Comparison of ENCODE assay signal across 26 cellular contexts in genomic region chr15:50307799-50308198, GRCh38. TPM values are rescaled to one million over a fixed set of nuclear protein-coding genes. Genes with fewer than 3 reads are reported as not detected.
DNase-seq lines count a peak whose midpoint lies in the region; ATAC-seq, FAIRE-seq and TF ChIP-seq lines count a peak whose summit lies in the region.
"Had no signal": no experiment of that assay in that cellular context is flagged by ENCODE, and none has a peak within 500 bp of the region (broad histone marks: within the 10 kb centered on the region; RNA-seq: fewer than 3 reads in every experiment).

No MANE protein-coding gene starts in this region.

- no peak overlapping the region for H3K27ac ChIP-seq in K562 (ENCODE audit: extremely low read depth, low read depth, low read length)
- H3K27ac ChIP-seq: BLaER1 treated with 17β-estradiol and CSF1 and Interleukin-3, amounts not matched to agents 10 nM and 100 nM; C4-2B had no signal

- no peak for DNase-seq in K562 (ENCODE audit: extremely low read depth in 1 of 4, low spot score in 3 of 4)
- no peak for DNase-seq in endothelial cell (ENCODE audit: low spot score)
- no peak for DNase-seq in activated CD4-positive, alpha-beta T cell treated with anti-CD3 and anti-CD28 coated beads, Interleukin-2, amount 10 ng/mL, durations not matched to agents 7 days and 5 days
- no peak for DNase-seq in AG08395 (ENCODE audit: low spot score)
- DNase-seq: 8988T; ACHN; AML-193; Caco-2; Calu3; CD4-positive, alpha-beta T cell; CD8-positive, alpha-beta T cell; DMS79 treated with DMSO at 0.1 percent for 48 hours; GF-D8 had no signal

- TF ChIP-seq CTCF in K562 (IDR thresholded peaks at IDR 0.05 in 2 of 3, conservative IDR thresholded peaks at IDR 0.05 in 1 of 3; ENCODE audit: insufficient read depth in 2 of 3, low read depth in 1 of 3, low read length in 3 of 3) (no peak), endothelial cell (IDR thresholded peaks at IDR 0.05; ENCODE audit: unreplicated experiment) (no peak)

- no peak for TF ChIP-seq POLR2A in K562 (conservative IDR thresholded peaks at IDR 0.05)

- peaks cover 32% of the 10 kb centered on the region for H3K36me3 ChIP-seq in K562 (ENCODE audit: control insufficient read depth, insufficient read depth, low read length)

- no peak for TF ChIP-seq EP300 in K562 (IDR thresholded peaks at IDR 0.05; ENCODE audit: low read length)

- no peak overlapping the region for H3K4me2 ChIP-seq in K562 (ENCODE audit: insufficient read depth, low read length)
- H3K4me2 ChIP-seq: BLaER1 treated with 17β-estradiol and CSF1 and Interleukin-3, amounts not matched to agents 10 nM and 100 nM had no signal

- peak overlapping the region; percentile 13 for H3K27ac Mint-ChIP-seq in activated T-helper 17 cell treated with anti-CD3 and anti-CD28 coated beads, Interleukin-2, amount 50 U/mL, for 72 hours
- no peak overlapping the region for H3K27ac Mint-ChIP-seq in endothelial cell (ENCODE audit: unreplicated experiment)
- H3K27ac Mint-ChIP-seq in activated CD4-positive, alpha-beta T cell treated with anti-CD3 and anti-CD28 coated beads, Interleukin-2, amount 10 ng/mL, durations not matched to agents 7 days and 5 days: no peak overlapping the region
- H3K27ac Mint-ChIP-seq: B cell; CD4-positive, alpha-beta T cell; CD8-positive, alpha-beta T cell had no signal

- in situ Hi-C loops in K562 (cut with MboI): loop anchor here (25.0 kb wide), 1 partner anchor 420 kb away; no protein-coding TSS in a partner anchor

- CTCF ChIA-PET in K562 (lab: Yijun Ruan, JAX; ENCODE audit: low intra/inter-chr PET ratio): no interaction called here
- CTCF ChIA-PET in activated CD4-positive, alpha-beta T cell treated with anti-CD3 and anti-CD28 coated beads, Interleukin-2, amount 10 ng/mL, durations not matched to agents 7 days and 5 days (lab: Charles Lee): interaction anchor here (0.9 kb wide), 1 partner anchor 45 kb away, joined by 3 read pairs; no protein-coding TSS in a partner anchor

- ATAC-seq in activated T-helper 17 cell treated with anti-CD3 and anti-CD28 coated beads, Interleukin-2, amount 50 U/mL, for 72 hours (replicated peaks): no peak
- ATAC-seq in K562 (no peak), HG03025 (IDR thresholded peaks at IDR 0.05; ENCODE audit: low FRiP score, unreplicated experiment) (no peak)
- ATAC-seq: CD8-positive, alpha-beta T cell had no signal

- no peak overlapping the region for H2AFZ ChIP-seq in K562 (ENCODE audit: low read depth, low read length)

- FAIRE-seq in K562 (lab: Jason Lieb, UNC): no peak
- FAIRE-seq: A204.1, D721Med, G401.6, GM12891, GM19239 had no signal

- H3K9ac ChIP-seq in K562 (ENCODE audit: insufficient read depth in 1 of 2, low read depth in 2 of 2, low read length in 2 of 2): no peak overlapping the region
- H3K9ac ChIP-seq: BLaER1 treated with 17β-estradiol and CSF1 and Interleukin-3, amounts not matched to agents 10 nM and 100 nM had no signal

- intact Hi-C loops in K562 (cut with micrococcal nuclease): no loop called here

- H3K4me1 ChIP-seq in K562 (replicated peaks in 1 of 2; ENCODE audit: control insufficient read depth in 2 of 2, insufficient read depth in 2 of 2, low read length in 2 of 2): no peaks in the 10 kb centered on the region
- H3K4me1 ChIP-seq: Caco-2 had no signal

- peaks cover 12% of the 10 kb centered on the region for H3K4me1 Mint-ChIP-seq in activated T-helper 17 cell treated with anti-CD3 and anti-CD28 coated beads, Interleukin-2, amount 50 U/mL, for 72 hours
- no peaks in the 10 kb centered on the region for H3K4me1 Mint-ChIP-seq in endothelial cell (ENCODE audit: unreplicated experiment)
- no peaks in the 10 kb centered on the region for H3K4me1 Mint-ChIP-seq in activated CD4-positive, alpha-beta T cell treated with anti-CD3 and anti-CD28 coated beads, Interleukin-2, amount 10 ng/mL, durations not matched to agents 7 days and 5 days

- POLR2A ChIA-PET in K562 (lab: Yijun Ruan, JAX): no interaction called here
- POLR2A ChIA-PET in activated CD4-positive, alpha-beta T cell treated with anti-CD3 and anti-CD28 coated beads, Interleukin-2, amount 10 ng/mL, durations not matched to agents 7 days and 5 days (lab: Charles Lee): no interaction called here

- no peaks in the 10 kb centered on the region for H4K20me1 ChIP-seq in K562 (replicated peaks; ENCODE audit: control insufficient read depth, insufficient read depth, low read length)

- no peaks in the 10 kb centered on the region for H3K27me3 ChIP-seq in K562 (ENCODE audit: control insufficient read depth in 2 of 2, insufficient read depth in 2 of 2, low read length in 2 of 2)
- H3K27me3 ChIP-seq: BLaER1 treated with 17β-estradiol and CSF1 and Interleukin-3, amounts not matched to agents 10 nM and 100 nM had no signal

- peaks cover 10% of the 10 kb centered on the region for H3K9me3 ChIP-seq in K562 (replicated peaks; ENCODE audit: control insufficient read depth, insufficient read depth, low read depth, low read length)
- H3K9me3 ChIP-seq: Caco-2 had no signal

- no peak overlapping the region for H3K4me3 Mint-ChIP-seq in activated T-helper 17 cell treated with anti-CD3 and anti-CD28 coated beads, Interleukin-2, amount 50 U/mL, for 72 hours
- peak overlapping the region; percentile 82 for H3K4me3 Mint-ChIP-seq in endothelial cell (ENCODE audit: unreplicated experiment)
- H3K4me3 Mint-ChIP-seq in activated CD4-positive, alpha-beta T cell treated with anti-CD3 and anti-CD28 coated beads, Interleukin-2, amount 10 ng/mL, durations not matched to agents 7 days and 5 days: no peak overlapping the region
- H3K4me3 Mint-ChIP-seq: B cell; CD4-positive, alpha-beta T cell; CD8-positive, alpha-beta T cell had no signal

- no peak for TF ChIP-seq RAD21 in K562 (CRISPR knock-in tag; conservative IDR thresholded peaks at IDR 0.05 in 1 of 2, IDR thresholded peaks at IDR 0.05 in 1 of 2)

- no peaks in the 10 kb centered on the region for H3K27me3 Mint-ChIP-seq in activated T-helper 17 cell treated with anti-CD3 and anti-CD28 coated beads, Interleukin-2, amount 50 U/mL, for 72 hours
- no peaks in the 10 kb centered on the region for H3K27me3 Mint-ChIP-seq in endothelial cell (ENCODE audit: unreplicated experiment)
- H3K27me3 Mint-ChIP-seq in activated CD4-positive, alpha-beta T cell treated with anti-CD3 and anti-CD28 coated beads, Interleukin-2, amount 10 ng/mL, durations not matched to agents 7 days and 5 days: no peaks in the 10 kb centered on the region
- H3K27me3 Mint-ChIP-seq: B cell; CD4-positive, alpha-beta T cell had no signal

- H3K9me3 Mint-ChIP-seq in activated T-helper 17 cell treated with anti-CD3 and anti-CD28 coated beads, Interleukin-2, amount 50 U/mL, for 72 hours: peaks cover 4% of the 10 kb centered on the region
- peaks cover 5% of the 10 kb centered on the region for H3K9me3 Mint-ChIP-seq in endothelial cell (ENCODE audit: unreplicated experiment)
- H3K9me3 Mint-ChIP-seq in activated CD4-positive, alpha-beta T cell treated with anti-CD3 and anti-CD28 coated beads, Interleukin-2, amount 10 ng/mL, durations not matched to agents 7 days and 5 days: peaks cover 16% of the 10 kb centered on the region

- H3K4me3 ChIP-seq in K562: no peak overlapping the region

- peaks cover 4% of the 10 kb centered on the region; the same call in 1 of the 3 replicates for H3K79me2 ChIP-seq in K562 (ENCODE audit: control insufficient read depth, insufficient read depth, low read length)

- no TSS peak for BruUV-seq in K562 (replicated peaks; lab: Mats Ljungman, UMichigan)

- peaks cover 68% of the 10 kb centered on the region for H3K36me3 Mint-ChIP-seq in activated T-helper 17 cell treated with anti-CD3 and anti-CD28 coated beads, Interleukin-2, amount 50 U/mL, for 72 hours (ENCODE audit: low read depth)
- peaks cover 33% of the 10 kb centered on the region for H3K36me3 Mint-ChIP-seq in endothelial cell (ENCODE audit: low read depth, unreplicated experiment)
- H3K36me3 Mint-ChIP-seq in activated CD4-positive, alpha-beta T cell treated with anti-CD3 and anti-CD28 coated beads, Interleukin-2, amount 10 ng/mL, durations not matched to agents 7 days and 5 days (ENCODE audit: low read depth): peaks cover 39% of the 10 kb centered on the region

- H3K9me1 ChIP-seq in K562 (ENCODE audit: control insufficient read depth, insufficient read depth, low read length): no peaks in the 10 kb centered on the region

RNA-seq across cellular contexts. Expression of gene HDC, which starts 42.3 kb away (rescaled TPM):
- 1 to 10 TPM in 1 of 2 donors, not detected in 1; 1.2 TPM for total RNA-seq in activated T-helper 17 cell treated with anti-CD3 and anti-CD28 coated beads, Interleukin-2, amount 50 U/mL, for 72 hours
- 0.65 TPM in 1 of 2 replicates, not detected in the other for total RNA-seq in K562 (2011; cell fraction: chromatin; rRNA removed; ENCODE audit: low replicate concordance)
- total RNA-seq in K562 (2011; cell fraction: nucleolus; rRNA removed): 0.13 TPM in 1 of 2 replicates, not detected in the other
- 0.31 and 0.37 TPM in 2 replicates for total RNA-seq in K562 (2011; cell fraction: nucleoplasm; rRNA removed)
- total RNA-seq in K562 (2014; rRNA removed) (0.37 and 2.0 TPM in 2 replicates), K562 (2014; rRNA removed; fragmentation: Illumina TruSeq; extraction: Trizol) (0.33 and 0.70 TPM in 2 replicates), K562 (2015; rRNA removed; fragmentation: Illumina TruSeq; extraction: Trizol) (4.3 and 5.3 TPM in 2 replicates), K562 (2021) (0.71 and 1.1 TPM in 2 replicates), endothelial cell (ENCODE audit: unreplicated experiment) (not detected)
- polyA plus RNA-seq in K562 (2011; rRNA removed) (0.20 and 0.26 TPM in 2 replicates), K562 (2014; fragmentation: Illumina TruSeq; extraction: Trizol) (1.1 and 1.4 TPM in 2 replicates), K562 (2014; fragmentation: Nextera tagmentation; extraction: Ambion mirVana) (under 1 TPM; 0.69 to 0.99 TPM), K562 (2014; rRNA removed) (1.5 and 2.5 TPM in 2 replicates)
- polyA plus RNA-seq in K562 (2011; cell fraction: cytosol; rRNA removed): 0.31 TPM in 1 of 2 replicates, not detected in the other
- 0.91 and 1.6 TPM in 2 replicates for polyA plus RNA-seq in K562 (2011; cell fraction: nucleus; rRNA removed)
- 4.9 and 5.5 TPM in 2 replicates for polyA plus RNA-seq in K562 (2012)
- polyA minus RNA-seq in K562 (2011; rRNA and poly(A)+ RNA removed): 0.21 TPM in 1 of 2 replicates, not detected in the other
- polyA minus RNA-seq in K562 (2011; cell fraction: cytosol; rRNA and poly(A)+ RNA removed): not detected in 2 replicates
- 0.11 and 0.13 TPM in 2 replicates for polyA minus RNA-seq in K562 (2011; cell fraction: nucleus; rRNA and poly(A)+ RNA removed)
- total RNA-seq in activated CD4-positive, alpha-beta T cell treated with anti-CD3 and anti-CD28 coated beads, Interleukin-2, amount 10 ng/mL, durations not matched to agents 7 days and 5 days: under 1 TPM in 1 of 2 experiments, not detected in 1; 0.27 TPM
- total RNA-seq: A673; B cell; Caco-2; Calu3; CD8-positive, alpha-beta T cell had no signal
- polyA plus RNA-seq: AG04450, BJ had no signal

RNA-seq across cellular contexts. Expression of gene GABPB1, which starts 47.2 kb away (rescaled TPM):
- 10 to 100 TPM; 30.9 to 31.2 TPM for total RNA-seq in activated T-helper 17 cell treated with anti-CD3 and anti-CD28 coated beads, Interleukin-2, amount 50 U/mL, for 72 hours
- 20.9 and 46.9 TPM in 2 replicates for total RNA-seq in K562 (2011; cell fraction: chromatin; rRNA removed; ENCODE audit: low replicate concordance)
- 12.6 and 15.2 TPM in 2 replicates for total RNA-seq in K562 (2011; cell fraction: nucleolus; rRNA removed)
- 22.4 and 23.0 TPM in 2 replicates for total RNA-seq in K562 (2011; cell fraction: nucleoplasm; rRNA removed)
- total RNA-seq in K562 (2014; rRNA removed) (34.7 and 36.2 TPM in 2 replicates), K562 (2014; rRNA removed; fragmentation: Illumina TruSeq; extraction: Trizol) (40.6 and 48.4 TPM in 2 replicates), K562 (2015; rRNA removed; fragmentation: Illumina TruSeq; extraction: Trizol) (35.1 and 35.2 TPM in 2 replicates), K562 (2021) (31.3 and 33.0 TPM in 2 replicates), endothelial cell (ENCODE audit: unreplicated experiment) (58.5 TPM)
- polyA plus RNA-seq in K562 (2011; rRNA removed) (40.7 and 42.3 TPM in 2 replicates), K562 (2014; fragmentation: Illumina TruSeq; extraction: Trizol) (33.2 and 38.5 TPM in 2 replicates), K562 (2014; fragmentation: Nextera tagmentation; extraction: Ambion mirVana) (10 to 100 TPM; 11.8 to 16.8 TPM), K562 (2014; rRNA removed) (28.7 and 31.0 TPM in 2 replicates)
- polyA plus RNA-seq in K562 (2011; cell fraction: cytosol; rRNA removed): 26.2 and 26.9 TPM in 2 replicates
- polyA plus RNA-seq in K562 (2011; cell fraction: nucleus; rRNA removed): 22.3 and 34.8 TPM in 2 replicates
- 20.9 and 26.6 TPM in 2 replicates for polyA plus RNA-seq in K562 (2012)
- 62.9 and 68.5 TPM in 2 replicates for polyA minus RNA-seq in K562 (2011; rRNA and poly(A)+ RNA removed)
- 12.8 and 24.4 TPM in 2 replicates for polyA minus RNA-seq in K562 (2011; cell fraction: cytosol; rRNA and poly(A)+ RNA removed)
- 16.0 and 33.4 TPM in 2 replicates for polyA minus RNA-seq in K562 (2011; cell fraction: nucleus; rRNA and poly(A)+ RNA removed)
- total RNA-seq in activated CD4-positive, alpha-beta T cell treated with anti-CD3 and anti-CD28 coated beads, Interleukin-2, amount 10 ng/mL, durations not matched to agents 7 days and 5 days: 10 to 100 TPM; 30.0 to 34.9 TPM
